Comparison of ENCODE assay signal across 9 cellular contexts in the genomic region with DNA sequence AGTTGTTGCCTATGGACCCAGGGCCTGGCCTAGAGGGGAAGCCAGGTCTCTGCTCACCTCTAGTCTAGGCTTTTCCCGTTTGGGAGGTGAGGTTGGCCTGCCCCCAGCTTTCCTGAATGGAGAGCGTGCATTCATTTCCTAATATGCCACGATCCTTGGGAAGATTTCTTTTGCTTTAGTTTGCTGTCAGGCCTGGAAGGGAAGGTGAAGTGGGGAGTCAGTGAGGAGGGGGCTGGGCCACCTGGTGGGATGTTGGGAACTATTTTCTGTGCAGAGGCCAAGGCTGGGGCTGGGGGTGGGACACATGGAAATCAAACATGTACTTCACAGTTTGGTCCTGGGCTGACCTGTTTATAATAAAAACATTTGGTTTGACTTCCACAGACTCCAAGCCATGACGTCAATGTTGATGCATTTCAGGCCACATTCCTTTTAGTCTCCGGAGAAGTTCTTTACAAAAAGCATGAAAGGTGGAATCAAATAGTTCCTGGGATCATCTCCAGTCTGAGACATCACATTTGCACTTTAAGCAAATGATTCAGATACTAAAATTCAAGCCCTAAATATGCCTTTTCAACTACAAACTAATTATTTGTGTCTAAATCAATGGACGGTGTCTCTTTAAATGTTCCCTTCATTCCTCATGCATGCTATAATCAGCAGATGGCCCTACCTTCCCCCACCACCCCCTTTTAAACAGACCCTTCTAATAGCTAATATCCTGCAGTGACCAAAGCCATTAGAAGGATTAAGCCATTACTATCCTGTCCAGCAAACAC. TPM values are rescaled to one million over a fixed set of nuclear protein-coding genes. Genes with fewer than 3 reads are reported as not detected.
DNase-seq lines count a peak whose midpoint lies in the region; ATAC-seq, FAIRE-seq and TF ChIP-seq lines count a peak whose summit lies in the region.
"Had no signal": no experiment of that assay in that cellular context is flagged by ENCODE, and none has a peak within 500 bp of the region (broad histone marks: within the 10 kb centered on the region; RNA-seq: fewer than 3 reads in every experiment).

No MANE protein-coding gene starts in this region.

- POLR2A ChIA-PET in A549 (lab: Yijun Ruan, JAX), result no interaction called here

- no peak for TF ChIP-seq CTCF in A549 (IDR thresholded peaks at IDR 0.05)

- H3K27me3 ChIP-seq in ectodermal cell (ENCODE audit: control insufficient read depth, insufficient read depth, low read length, poor library complexity, severe bottlenecking) (peaks cover 20% of the 10 kb centered on the region), muscle layer of colon (ENCODE audit: control insufficient read depth in 1 of 2, insufficient read depth in 2 of 2, low read length in 2 of 2) (no peaks in the 10 kb centered on the region)
- H3K27me3 ChIP-seq: BLaER1 treated with 17β-estradiol and CSF1 and Interleukin-3, amounts not matched to agents 10 nM and 100 nM had no signal

- no peak for TF ChIP-seq POLR2A in A549 (IDR thresholded peaks at IDR 0.05; ENCODE audit: low read length)

- ATAC-seq in A549, result no peak
- no peak for ATAC-seq in GM21825 (IDR thresholded peaks at IDR 0.05; ENCODE audit: unreplicated experiment)
- ATAC-seq in HG03280 (IDR thresholded peaks at IDR 0.05; ENCODE audit: unreplicated experiment), result no peak

- CTCF ChIA-PET in A549 (lab: Yijun Ruan, JAX), result interaction anchor here (0.6 to 1.8 kb wide), 27 partner anchors 9 to 708 kb away, joined by 3 to 17 read pairs (median 4); no protein-coding TSS in a partner anchor

- no peak for TF ChIP-seq RAD21 in A549 (conservative IDR thresholded peaks at IDR 0.05 in 1 of 2, IDR thresholded peaks at IDR 0.05 in 1 of 2)

- H3K4me3 ChIP-seq in A549 (no peak overlapping the region), ectodermal cell (ENCODE audit: insufficient read depth, low read depth, low read length) (no peak overlapping the region), muscle layer of colon (ENCODE audit: low read depth in 1 of 2, low read length in 2 of 2) (no peak overlapping the region)
- H3K4me3 ChIP-seq: BLaER1 treated with 17β-estradiol and CSF1 and Interleukin-3, amounts not matched to agents 10 nM and 100 nM had no signal

- H3K36me3 ChIP-seq in ectodermal cell (ENCODE audit: control insufficient read depth, insufficient read depth, low read length), result no peaks in the 10 kb centered on the region
- no peaks in the 10 kb centered on the region for H3K36me3 ChIP-seq in muscle layer of colon (ENCODE audit: insufficient read depth, low read length)
- H3K36me3 ChIP-seq: BLaER1 treated with 17β-estradiol and CSF1 and Interleukin-3, amounts not matched to agents 10 nM and 100 nM had no signal

- 78% methylated on average over 6 of the region's 6 CpGs for WGBS in A549 (ENCODE audit: missing lambda C conversion rate)
- WGBS in ectodermal cell, 2 experiments, result 41 to 49% methylated on average over 6 of the region's 6 CpGs

- H3K9ac ChIP-seq in muscle layer of colon (ENCODE audit: low read length), result no peak overlapping the region

- H3K9me3 ChIP-seq in A549 (no peaks in the 10 kb centered on the region), ectodermal cell (ENCODE audit: control insufficient read depth, low read length) (no peaks in the 10 kb centered on the region), muscle layer of colon (ENCODE audit: low read length) (no peaks in the 10 kb centered on the region)
- H3K9me3 ChIP-seq: BLaER1 treated with 17β-estradiol and CSF1 and Interleukin-3, amounts not matched to agents 10 nM and 100 nM had no signal

- TF ChIP-seq EP300 in A549 (IDR thresholded peaks at IDR 0.05), result no peak

- FAIRE-seq in A549 (lab: Jason Lieb, UNC), result no peak

- peak overlapping the region; percentile 60 for H3K4me2 ChIP-seq in A549

- no peak for DNase-seq in A549 (ENCODE audit: low read depth in 1 of 2, low spot score in 1 of 2)
- DNase-seq in NCI-H526 treated with DMSO at 0.1 percent for 48 hours (lab: John Stamatoyannopoulos, UW), result peak; percentile 76
- DNase-seq in COR-L47 (lab: John Stamatoyannopoulos, UW), result no peak
- no peak for DNase-seq in activated CD4-positive, alpha-beta T cell treated with anti-CD3 and anti-CD28 coated beads for 1 hour

- H3K4me1 ChIP-seq in A549 (peaks cover 17% of the 10 kb centered on the region), ectodermal cell (ENCODE audit: control insufficient read depth, insufficient read depth, low read length) (peaks cover 33% of the 10 kb centered on the region), muscle layer of colon (ENCODE audit: insufficient read depth, low read length) (peaks cover 43% of the 10 kb centered on the region)

- H3K27ac ChIP-seq in A549, result peak overlapping the region; percentile 68 to 81
- peak overlapping the region; percentile 61 for H3K27ac ChIP-seq in ectodermal cell (ENCODE audit: insufficient read depth, low read depth, low read length, poor library complexity, severe bottlenecking)
- H3K27ac ChIP-seq in muscle layer of colon (ENCODE audit: low read depth, low read length), result peak overlapping the region; percentile 48

TF ChIP-seq in A549, 52 proteins besides CTCF, POLR2A, EP300 and RAD21:
- TF ChIP-seq HOXB13 (CRISPR knock-in tag; IDR thresholded peaks at IDR 0.05; ENCODE audit: low read depth) (no peak), MAZ (IDR thresholded peaks at IDR 0.05; ENCODE audit: borderline replicate concordance, low read depth, low read length) (no peak), CHD2 (IDR thresholded peaks at IDR 0.05; ENCODE audit: low read length, partially characterized antibody) (no peak), FOXS1 (CRISPR knock-in tag; IDR thresholded peaks at IDR 0.05) (no peak), MYC (IDR thresholded peaks at IDR 0.05; ENCODE audit: borderline replicate concordance, low read length) (no peak), ZSCAN20 (CRISPR knock-in tag; IDR thresholded peaks at IDR 0.05) (no peak), KDM5A (IDR thresholded peaks at IDR 0.05) (no peak), RARB (CRISPR knock-in tag; IDR thresholded peaks at IDR 0.05) (no peak), HOXB5 (CRISPR knock-in tag; IDR thresholded peaks at IDR 0.05) (no peak), KDM1A (IDR thresholded peaks at IDR 0.05; ENCODE audit: low read depth) (no peak), RNF2 (IDR thresholded peaks at IDR 0.05; ENCODE audit: borderline replicate concordance, low read depth) (no peak), ESRRA (IDR thresholded peaks at IDR 0.05; ENCODE audit: borderline replicate concordance, low read length) (no peak), JUNB (IDR thresholded peaks at IDR 0.05) (no peak), HEYL (CRISPR knock-in tag; IDR thresholded peaks at IDR 0.05) (no peak), RFX5 (IDR thresholded peaks at IDR 0.05) (no peak), ZNF302 (CRISPR knock-in tag; IDR thresholded peaks at IDR 0.05) (no peak), GATA3 (IDR thresholded peaks at IDR 0.05; ENCODE audit: borderline replicate concordance) (no peak), TP53 (CRISPR knock-in tag; IDR thresholded peaks at IDR 0.05) (no peak)
- TF ChIP-seq, protein P1, sequence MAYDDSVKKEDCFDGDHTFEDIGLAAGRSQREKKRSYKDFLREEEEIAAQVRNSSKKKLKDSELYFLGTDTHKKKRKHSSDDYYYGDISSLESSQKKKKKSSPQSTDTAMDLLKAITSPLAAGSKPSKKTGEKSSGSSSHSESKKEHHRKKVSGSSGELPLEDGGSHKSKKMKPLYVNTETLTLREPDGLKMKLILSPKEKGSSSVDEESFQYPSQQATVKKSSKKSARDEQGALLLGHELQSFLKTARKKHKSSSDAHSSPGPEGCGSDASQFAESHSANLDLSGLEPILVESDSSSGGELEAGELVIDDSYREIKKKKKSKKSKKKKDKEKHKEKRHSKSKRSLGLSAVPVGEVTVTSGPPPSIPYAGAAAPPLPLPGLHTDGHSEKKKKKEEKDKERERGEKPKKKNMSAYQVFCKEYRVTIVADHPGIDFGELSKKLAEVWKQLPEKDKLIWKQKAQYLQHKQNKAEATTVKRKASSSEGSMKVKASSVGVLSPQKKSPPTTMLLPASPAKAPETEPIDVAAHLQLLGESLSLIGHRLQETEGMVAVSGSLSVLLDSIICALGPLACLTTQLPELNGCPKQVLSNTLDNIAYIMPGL (CRISPR knock-in tag; IDR thresholded peaks at IDR 0.05; ENCODE audit: borderline replicate concordance), result no peak

RNA-seq across cellular contexts. Expression of a gene that starts 41.5 kb away (rescaled TPM):
- 0.05 TPM in 1 of 2 replicates, not detected in the other for polyA plus RNA-seq in A549 (2011; rRNA removed)
- polyA plus RNA-seq in A549 (2012; cell fraction: cytosol; rRNA removed), result not detected in 2 replicates
- not detected in 2 replicates for polyA plus RNA-seq in A549 (2012; cell fraction: nucleus; rRNA removed)
- 0.05 to 0.21 TPM (median 0.09 TPM) in 3 replicates for polyA plus RNA-seq in A549 (2017; fragmentation: RNase III; extraction: RNeasy Plus Mini Kit Qiagen cat#74134 plus additional on column Dnase treatment)
- polyA minus RNA-seq in A549 (2011; rRNA and poly(A)+ RNA removed), result not detected in 2 replicates
- polyA plus RNA-seq in ectodermal cell (2013, experiment 1 of 4), result 0.28 TPM
- polyA plus RNA-seq in ectodermal cell (2013, experiment 2 of 4), result not detected
- polyA plus RNA-seq in ectodermal cell (2013, experiment 3 of 4), result not detected
- polyA plus RNA-seq in ectodermal cell (2013, experiment 4 of 4), result 0.32 TPM
